Comparison of ENCODE assay signal across 1 cellular context in the genomic region with DNA sequence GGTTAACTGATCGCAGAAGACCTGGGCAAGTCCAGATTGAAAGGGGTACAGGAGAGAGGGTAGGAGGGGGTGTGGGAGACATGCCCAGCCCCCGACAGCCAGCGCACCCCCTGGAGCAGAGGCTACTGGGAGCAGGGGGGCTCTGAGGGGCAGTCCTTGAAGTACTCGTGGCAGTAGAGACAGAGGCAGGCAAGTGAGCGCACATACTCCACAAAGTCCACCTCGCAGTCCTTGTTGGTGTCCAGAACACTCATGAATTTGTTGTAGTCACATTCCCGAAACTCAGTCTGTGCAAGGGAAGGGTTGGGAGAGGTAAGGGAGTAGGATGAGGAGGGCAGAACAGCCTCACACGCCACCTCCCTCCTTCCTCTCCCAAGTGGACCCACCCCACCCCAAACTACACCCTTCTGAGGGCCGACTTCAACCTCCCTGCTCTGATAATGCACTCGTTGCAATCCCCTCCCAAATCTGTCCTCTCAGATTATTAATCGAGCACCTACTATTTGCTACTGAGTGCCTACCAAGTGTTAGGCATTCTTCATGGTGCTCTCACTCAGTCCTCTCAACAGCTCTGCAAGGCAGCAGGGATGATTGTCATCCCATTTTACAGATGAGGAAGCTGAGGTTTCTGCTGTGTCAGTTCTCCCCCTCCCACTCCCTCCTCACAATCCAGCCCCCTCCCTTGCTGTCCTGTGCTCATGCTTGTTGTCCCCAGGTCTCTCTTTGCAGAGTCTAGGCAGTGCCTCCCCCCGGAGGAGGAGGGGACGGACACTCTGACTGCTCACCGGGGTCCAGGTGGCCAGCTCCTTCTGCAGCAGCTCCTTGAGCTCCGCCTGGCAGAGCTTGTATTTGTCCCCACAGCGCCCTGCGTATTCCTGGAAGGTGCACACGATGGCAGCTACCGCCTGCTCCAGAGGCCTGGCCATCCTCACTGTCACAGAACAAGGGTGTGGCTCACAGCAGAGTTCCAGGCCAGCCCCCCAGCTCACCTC.
TF ChIP-seq lines count a peak whose summit lies in the region.

No MANE protein-coding gene starts in this region.

TF ChIP-seq in HCT116, 20 proteins besides CTCF, POLR2A, EP300 and RAD21 (continued from another document):
- TF ChIP-seq, protein P1, sequence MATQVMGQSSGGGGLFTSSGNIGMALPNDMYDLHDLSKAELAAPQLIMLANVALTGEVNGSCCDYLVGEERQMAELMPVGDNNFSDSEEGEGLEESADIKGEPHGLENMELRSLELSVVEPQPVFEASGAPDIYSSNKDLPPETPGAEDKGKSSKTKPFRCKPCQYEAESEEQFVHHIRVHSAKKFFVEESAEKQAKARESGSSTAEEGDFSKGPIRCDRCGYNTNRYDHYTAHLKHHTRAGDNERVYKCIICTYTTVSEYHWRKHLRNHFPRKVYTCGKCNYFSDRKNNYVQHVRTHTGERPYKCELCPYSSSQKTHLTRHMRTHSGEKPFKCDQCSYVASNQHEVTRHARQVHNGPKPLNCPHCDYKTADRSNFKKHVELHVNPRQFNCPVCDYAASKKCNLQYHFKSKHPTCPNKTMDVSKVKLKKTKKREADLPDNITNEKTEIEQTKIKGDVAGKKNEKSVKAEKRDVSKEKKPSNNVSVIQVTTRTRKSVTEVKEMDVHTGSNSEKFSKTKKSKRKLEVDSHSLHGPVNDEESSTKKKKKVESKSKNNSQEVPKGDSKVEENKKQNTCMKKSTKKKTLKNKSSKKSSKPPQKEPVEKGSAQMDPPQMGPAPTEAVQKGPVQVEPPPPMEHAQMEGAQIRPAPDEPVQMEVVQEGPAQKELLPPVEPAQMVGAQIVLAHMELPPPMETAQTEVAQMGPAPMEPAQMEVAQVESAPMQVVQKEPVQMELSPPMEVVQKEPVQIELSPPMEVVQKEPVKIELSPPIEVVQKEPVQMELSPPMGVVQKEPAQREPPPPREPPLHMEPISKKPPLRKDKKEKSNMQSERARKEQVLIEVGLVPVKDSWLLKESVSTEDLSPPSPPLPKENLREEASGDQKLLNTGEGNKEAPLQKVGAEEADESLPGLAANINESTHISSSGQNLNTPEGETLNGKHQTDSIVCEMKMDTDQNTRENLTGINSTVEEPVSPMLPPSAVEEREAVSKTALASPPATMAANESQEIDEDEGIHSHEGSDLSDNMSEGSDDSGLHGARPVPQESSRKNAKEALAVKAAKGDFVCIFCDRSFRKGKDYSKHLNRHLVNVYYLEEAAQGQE (IDR thresholded peaks at IDR 0.05; ENCODE audit: low read depth), result no peak
- no peak for TF ChIP-seq POLR2AphosphoS5 (IDR thresholded peaks at IDR 0.05; ENCODE audit: low read depth, low read length)
- TF ChIP-seq, protein P2, sequence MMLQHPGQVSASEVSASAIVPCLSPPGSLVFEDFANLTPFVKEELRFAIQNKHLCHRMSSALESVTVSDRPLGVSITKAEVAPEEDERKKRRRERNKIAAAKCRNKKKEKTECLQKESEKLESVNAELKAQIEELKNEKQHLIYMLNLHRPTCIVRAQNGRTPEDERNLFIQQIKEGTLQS (IDR thresholded peaks at IDR 0.05), result no peak
- TF ChIP-seq, protein P3, sequence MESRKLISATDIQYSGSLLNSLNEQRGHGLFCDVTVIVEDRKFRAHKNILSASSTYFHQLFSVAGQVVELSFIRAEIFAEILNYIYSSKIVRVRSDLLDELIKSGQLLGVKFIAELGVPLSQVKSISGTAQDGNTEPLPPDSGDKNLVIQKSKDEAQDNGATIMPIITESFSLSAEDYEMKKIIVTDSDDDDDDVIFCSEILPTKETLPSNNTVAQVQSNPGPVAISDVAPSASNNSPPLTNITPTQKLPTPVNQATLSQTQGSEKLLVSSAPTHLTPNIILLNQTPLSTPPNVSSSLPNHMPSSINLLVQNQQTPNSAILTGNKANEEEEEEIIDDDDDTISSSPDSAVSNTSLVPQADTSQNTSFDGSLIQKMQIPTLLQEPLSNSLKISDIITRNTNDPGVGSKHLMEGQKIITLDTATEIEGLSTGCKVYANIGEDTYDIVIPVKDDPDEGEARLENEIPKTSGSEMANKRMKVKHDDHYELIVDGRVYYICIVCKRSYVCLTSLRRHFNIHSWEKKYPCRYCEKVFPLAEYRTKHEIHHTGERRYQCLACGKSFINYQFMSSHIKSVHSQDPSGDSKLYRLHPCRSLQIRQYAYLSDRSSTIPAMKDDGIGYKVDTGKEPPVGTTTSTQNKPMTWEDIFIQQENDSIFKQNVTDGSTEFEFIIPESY (IDR thresholded peaks at IDR 0.05; ENCODE audit: extremely low read depth, insufficient replicate concordance, low read length), result no peak
- TF ChIP-seq CEBPB (IDR thresholded peaks at IDR 0.05; ENCODE audit: low read depth), result no peak
- no peak for TF ChIP-seq YY1 (IDR thresholded peaks at IDR 0.05; ENCODE audit: extremely low read depth, insufficient replicate concordance, low read depth, low read length)
- TF ChIP-seq, protein P4, sequence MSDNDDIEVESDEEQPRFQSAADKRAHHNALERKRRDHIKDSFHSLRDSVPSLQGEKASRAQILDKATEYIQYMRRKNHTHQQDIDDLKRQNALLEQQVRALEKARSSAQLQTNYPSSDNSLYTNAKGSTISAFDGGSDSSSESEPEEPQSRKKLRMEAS (IDR thresholded peaks at IDR 0.05), result no peak
- no peak for TF ChIP-seq ZNF274 (IDR thresholded peaks at IDR 0.05; ENCODE audit: low read depth, low read length)
- TF ChIP-seq FOSL1 (IDR thresholded peaks at IDR 0.05; ENCODE audit: low read depth), result no peak
